1 cellular context compared by ENCODE assay signal in the genomic region with DNA sequence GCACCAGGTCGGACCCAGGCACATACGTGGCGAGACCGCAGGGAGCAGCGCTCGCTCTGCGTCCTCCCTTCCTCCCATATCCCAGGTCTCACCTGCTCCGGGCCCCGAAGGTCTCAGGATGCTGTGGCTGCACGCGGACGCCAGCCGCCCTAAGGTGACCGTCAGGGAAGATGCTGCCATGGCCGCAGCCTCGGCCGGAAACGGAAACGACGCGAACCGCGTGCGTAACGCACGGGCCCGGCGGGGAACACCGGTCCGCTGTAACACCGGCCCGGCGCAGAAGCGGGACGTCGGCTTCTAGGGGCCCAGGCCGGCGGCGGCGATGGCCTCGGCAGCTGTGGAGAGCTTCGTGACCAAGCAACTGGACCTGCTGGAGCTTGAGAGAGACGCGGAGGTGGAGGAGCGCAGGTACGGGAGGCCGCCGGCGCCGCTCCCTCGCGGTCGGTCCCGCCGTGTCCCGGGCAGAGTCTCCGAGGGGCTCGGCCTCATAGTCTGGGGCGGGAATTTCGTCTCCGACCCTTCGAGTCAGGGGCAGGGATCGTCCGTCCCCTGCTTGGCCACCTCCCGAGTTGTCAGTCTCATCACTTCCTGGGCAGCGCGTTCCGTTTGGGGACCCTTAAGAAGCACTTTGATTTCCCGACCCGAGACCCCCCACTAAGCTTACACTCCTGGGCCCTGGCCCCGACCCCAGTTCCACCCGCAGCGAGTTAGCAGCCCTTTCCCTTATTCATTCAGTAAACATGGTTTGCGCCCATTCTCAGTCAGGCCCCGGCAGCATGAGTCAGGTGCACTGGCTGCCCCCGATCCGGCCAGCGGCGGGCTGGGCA.
TF ChIP-seq lines count a peak whose summit lies in the region.

A gene (plus strand): TSS at position 261 of the 827 bp plus-strand sequence. CDS start 62 bp downstream, at position 323.
A gene (minus strand): TSS at position 202 of the 827 bp plus-strand sequence. CDS start 22 bp downstream, at position 180.

TF ChIP-seq in K562, 482 proteins besides CTCF, POLR2A, EP300 and RAD21 (continued from another document and continues in another):
- TF ChIP-seq, protein P1, sequence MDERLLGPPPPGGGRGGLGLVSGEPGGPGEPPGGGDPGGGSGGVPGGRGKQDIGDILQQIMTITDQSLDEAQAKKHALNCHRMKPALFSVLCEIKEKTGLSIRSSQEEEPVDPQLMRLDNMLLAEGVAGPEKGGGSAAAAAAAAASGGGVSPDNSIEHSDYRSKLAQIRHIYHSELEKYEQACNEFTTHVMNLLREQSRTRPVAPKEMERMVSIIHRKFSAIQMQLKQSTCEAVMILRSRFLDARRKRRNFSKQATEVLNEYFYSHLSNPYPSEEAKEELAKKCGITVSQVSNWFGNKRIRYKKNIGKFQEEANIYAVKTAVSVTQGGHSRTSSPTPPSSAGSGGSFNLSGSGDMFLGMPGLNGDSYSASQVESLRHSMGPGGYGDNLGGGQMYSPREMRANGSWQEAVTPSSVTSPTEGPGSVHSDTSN (CRISPR knock-in tag; IDR thresholded peaks at IDR 0.05; ENCODE audit: low read depth), result no peak
- TF ChIP-seq, protein P1 (tag; conservative IDR thresholded peaks at IDR 0.05; ENCODE audit: low read depth), result no peak
- TF ChIP-seq IFI16 (CRISPR knock-in tag; IDR thresholded peaks at IDR 0.05) (0 out of 2 replicates have a peak, but pooled peaks have one; percentile 13), FUS (optimal IDR thresholded peaks at IDR 0.05; ENCODE audit: low read depth, low read length) (peak; percentile 62), ZEB2 (IDR thresholded peaks at IDR 0.05) (peak; percentile 98), MCM3 (IDR thresholded peaks at IDR 0.05) (no peak), NR2F6 (CRISPR knock-in tag; IDR thresholded peaks at IDR 0.05) (0 out of 2 replicates have a peak, but pooled peaks have one; percentile 68), ZNF239 (CRISPR knock-in tag; IDR thresholded peaks at IDR 0.05) (peak; percentile 54; the same call in 1 of the 2 replicates), GTF2E2 (tag; IDR thresholded peaks at IDR 0.05) (peak; percentile 93), OTX1 (CRISPR knock-in tag; IDR thresholded peaks at IDR 0.05) (peak; percentile 69; the same call in 1 of the 2 replicates), ELF2 (CRISPR knock-in tag; IDR thresholded peaks at IDR 0.05) (peak; percentile 71; the same call in 1 of the 2 replicates), SMC3 (conservative IDR thresholded peaks at IDR 0.05; ENCODE audit: insufficient read depth, low read depth, low read length) (0 out of 2 replicates have a peak, but pooled peaks have one; percentile 27), ARNT (IDR thresholded peaks at IDR 0.05) (no peak), POLR3A (IDR thresholded peaks at IDR 0.05; ENCODE audit: borderline replicate concordance, extremely low read depth, insufficient read depth, insufficient read length) (no peak), ZNF431 (CRISPR knock-in tag; IDR thresholded peaks at IDR 0.05) (0 out of 2 replicates have a peak, but pooled peaks have one; percentile 21), SMAD3 (CRISPR knock-in tag; conservative IDR thresholded peaks at IDR 0.05) (peak; percentile 87), KAT7 (CRISPR knock-in tag; IDR thresholded peaks at IDR 0.05; ENCODE audit: borderline replicate concordance) (peak; percentile 92; the same call in 1 of the 2 replicates), ZNF75A (CRISPR knock-in tag; IDR thresholded peaks at IDR 0.05) (0 out of 2 replicates have a peak, but pooled peaks have one; percentile 31), RBBP5 (IDR thresholded peaks at IDR 0.05; ENCODE audit: borderline replicate concordance, insufficient read depth, low read length, poor library complexity, severe bottlenecking) (peak; percentile 99), EP400 (IDR thresholded peaks at IDR 0.05) (peak; percentile 97), SMAD4 (CRISPR knock-in tag; conservative IDR thresholded peaks at IDR 0.05) (peak; percentile 84), NFIC (IDR thresholded peaks at IDR 0.05) (peak; percentile 75), FOXM1 (IDR thresholded peaks at IDR 0.05; ENCODE audit: low read depth) (no peak), FOXM1 (CRISPR knock-in tag; IDR thresholded peaks at IDR 0.05; ENCODE audit: low read depth) (peak; percentile 96), NONO (IDR thresholded peaks at IDR 0.05; ENCODE audit: low read depth in 2 of 2, low read length in 1 of 2) (peak; percentile 51 to 87; a peak in 3 of 4 replicates), WHSC1 (IDR thresholded peaks at IDR 0.05; ENCODE audit: low read length) (no peak), POLR2B (IDR thresholded peaks at IDR 0.05; ENCODE audit: low read depth, partially characterized antibody) (peak; percentile 91)
- TF ChIP-seq, protein P2, sequence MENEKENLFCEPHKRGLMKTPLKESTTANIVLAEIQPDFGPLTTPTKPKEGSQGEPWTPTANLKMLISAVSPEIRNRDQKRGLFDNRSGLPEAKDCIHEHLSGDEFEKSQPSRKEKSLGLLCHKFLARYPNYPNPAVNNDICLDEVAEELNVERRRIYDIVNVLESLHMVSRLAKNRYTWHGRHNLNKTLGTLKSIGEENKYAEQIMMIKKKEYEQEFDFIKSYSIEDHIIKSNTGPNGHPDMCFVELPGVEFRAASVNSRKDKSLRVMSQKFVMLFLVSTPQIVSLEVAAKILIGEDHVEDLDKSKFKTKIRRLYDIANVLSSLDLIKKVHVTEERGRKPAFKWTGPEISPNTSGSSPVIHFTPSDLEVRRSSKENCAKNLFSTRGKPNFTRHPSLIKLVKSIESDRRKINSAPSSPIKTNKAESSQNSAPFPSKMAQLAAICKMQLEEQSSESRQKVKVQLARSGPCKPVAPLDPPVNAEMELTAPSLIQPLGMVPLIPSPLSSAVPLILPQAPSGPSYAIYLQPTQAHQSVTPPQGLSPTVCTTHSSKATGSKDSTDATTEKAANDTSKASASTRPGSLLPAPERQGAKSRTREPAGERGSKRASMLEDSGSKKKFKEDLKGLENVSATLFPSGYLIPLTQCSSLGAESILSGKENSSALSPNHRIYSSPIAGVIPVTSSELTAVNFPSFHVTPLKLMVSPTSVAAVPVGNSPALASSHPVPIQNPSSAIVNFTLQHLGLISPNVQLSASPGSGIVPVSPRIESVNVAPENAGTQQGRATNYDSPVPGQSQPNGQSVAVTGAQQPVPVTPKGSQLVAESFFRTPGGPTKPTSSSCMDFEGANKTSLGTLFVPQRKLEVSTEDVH (IDR thresholded peaks at IDR 0.05; ENCODE audit: low read depth, partially characterized antibody), result peak; percentile 91
- TF ChIP-seq, protein P3, sequence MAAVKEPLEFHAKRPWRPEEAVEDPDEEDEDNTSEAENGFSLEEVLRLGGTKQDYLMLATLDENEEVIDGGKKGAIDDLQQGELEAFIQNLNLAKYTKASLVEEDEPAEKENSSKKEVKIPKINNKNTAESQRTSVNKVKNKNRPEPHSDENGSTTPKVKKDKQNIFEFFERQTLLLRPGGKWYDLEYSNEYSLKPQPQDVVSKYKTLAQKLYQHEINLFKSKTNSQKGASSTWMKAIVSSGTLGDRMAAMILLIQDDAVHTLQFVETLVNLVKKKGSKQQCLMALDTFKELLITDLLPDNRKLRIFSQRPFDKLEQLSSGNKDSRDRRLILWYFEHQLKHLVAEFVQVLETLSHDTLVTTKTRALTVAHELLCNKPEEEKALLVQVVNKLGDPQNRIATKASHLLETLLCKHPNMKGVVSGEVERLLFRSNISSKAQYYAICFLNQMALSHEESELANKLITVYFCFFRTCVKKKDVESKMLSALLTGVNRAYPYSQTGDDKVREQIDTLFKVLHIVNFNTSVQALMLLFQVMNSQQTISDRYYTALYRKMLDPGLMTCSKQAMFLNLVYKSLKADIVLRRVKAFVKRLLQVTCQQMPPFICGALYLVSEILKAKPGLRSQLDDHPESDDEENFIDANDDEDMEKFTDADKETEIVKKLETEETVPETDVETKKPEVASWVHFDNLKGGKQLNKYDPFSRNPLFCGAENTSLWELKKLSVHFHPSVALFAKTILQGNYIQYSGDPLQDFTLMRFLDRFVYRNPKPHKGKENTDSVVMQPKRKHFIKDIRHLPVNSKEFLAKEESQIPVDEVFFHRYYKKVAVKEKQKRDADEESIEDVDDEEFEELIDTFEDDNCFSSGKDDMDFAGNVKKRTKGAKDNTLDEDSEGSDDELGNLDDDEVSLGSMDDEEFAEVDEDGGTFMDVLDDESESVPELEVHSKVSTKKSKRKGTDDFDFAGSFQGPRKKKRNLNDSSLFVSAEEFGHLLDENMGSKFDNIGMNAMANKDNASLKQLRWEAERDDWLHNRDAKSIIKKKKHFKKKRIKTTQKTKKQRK (IDR thresholded peaks at IDR 0.05; ENCODE audit: borderline replicate concordance, low read depth, low read length), result no peak
- TF ChIP-seq, protein P4, sequence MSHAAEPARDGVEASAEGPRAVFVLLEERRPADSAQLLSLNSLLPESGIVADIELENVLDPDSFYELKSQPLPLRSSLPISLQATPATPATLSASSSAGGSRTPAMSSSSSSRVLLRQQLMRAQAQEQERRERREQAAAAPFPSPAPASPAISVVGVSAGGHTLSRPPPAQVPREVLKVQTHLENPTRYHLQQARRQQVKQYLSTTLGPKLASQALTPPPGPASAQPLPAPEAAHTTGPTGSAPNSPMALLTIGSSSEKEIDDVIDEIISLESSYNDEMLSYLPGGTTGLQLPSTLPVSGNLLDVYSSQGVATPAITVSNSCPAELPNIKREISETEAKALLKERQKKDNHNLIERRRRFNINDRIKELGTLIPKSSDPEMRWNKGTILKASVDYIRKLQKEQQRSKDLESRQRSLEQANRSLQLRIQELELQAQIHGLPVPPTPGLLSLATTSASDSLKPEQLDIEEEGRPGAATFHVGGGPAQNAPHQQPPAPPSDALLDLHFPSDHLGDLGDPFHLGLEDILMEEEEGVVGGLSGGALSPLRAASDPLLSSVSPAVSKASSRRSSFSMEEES (CRISPR knock-in tag; IDR thresholded peaks at IDR 0.05), result peak; percentile 20; the same call in 1 of the 2 replicates
- TF ChIP-seq, protein P5, sequence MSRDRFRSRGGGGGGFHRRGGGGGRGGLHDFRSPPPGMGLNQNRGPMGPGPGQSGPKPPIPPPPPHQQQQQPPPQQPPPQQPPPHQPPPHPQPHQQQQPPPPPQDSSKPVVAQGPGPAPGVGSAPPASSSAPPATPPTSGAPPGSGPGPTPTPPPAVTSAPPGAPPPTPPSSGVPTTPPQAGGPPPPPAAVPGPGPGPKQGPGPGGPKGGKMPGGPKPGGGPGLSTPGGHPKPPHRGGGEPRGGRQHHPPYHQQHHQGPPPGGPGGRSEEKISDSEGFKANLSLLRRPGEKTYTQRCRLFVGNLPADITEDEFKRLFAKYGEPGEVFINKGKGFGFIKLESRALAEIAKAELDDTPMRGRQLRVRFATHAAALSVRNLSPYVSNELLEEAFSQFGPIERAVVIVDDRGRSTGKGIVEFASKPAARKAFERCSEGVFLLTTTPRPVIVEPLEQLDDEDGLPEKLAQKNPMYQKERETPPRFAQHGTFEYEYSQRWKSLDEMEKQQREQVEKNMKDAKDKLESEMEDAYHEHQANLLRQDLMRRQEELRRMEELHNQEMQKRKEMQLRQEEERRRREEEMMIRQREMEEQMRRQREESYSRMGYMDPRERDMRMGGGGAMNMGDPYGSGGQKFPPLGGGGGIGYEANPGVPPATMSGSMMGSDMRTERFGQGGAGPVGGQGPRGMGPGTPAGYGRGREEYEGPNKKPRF (IDR thresholded peaks at IDR 0.05; ENCODE audit: low read depth, low read length), result no peak
- TF ChIP-seq, protein P6, sequence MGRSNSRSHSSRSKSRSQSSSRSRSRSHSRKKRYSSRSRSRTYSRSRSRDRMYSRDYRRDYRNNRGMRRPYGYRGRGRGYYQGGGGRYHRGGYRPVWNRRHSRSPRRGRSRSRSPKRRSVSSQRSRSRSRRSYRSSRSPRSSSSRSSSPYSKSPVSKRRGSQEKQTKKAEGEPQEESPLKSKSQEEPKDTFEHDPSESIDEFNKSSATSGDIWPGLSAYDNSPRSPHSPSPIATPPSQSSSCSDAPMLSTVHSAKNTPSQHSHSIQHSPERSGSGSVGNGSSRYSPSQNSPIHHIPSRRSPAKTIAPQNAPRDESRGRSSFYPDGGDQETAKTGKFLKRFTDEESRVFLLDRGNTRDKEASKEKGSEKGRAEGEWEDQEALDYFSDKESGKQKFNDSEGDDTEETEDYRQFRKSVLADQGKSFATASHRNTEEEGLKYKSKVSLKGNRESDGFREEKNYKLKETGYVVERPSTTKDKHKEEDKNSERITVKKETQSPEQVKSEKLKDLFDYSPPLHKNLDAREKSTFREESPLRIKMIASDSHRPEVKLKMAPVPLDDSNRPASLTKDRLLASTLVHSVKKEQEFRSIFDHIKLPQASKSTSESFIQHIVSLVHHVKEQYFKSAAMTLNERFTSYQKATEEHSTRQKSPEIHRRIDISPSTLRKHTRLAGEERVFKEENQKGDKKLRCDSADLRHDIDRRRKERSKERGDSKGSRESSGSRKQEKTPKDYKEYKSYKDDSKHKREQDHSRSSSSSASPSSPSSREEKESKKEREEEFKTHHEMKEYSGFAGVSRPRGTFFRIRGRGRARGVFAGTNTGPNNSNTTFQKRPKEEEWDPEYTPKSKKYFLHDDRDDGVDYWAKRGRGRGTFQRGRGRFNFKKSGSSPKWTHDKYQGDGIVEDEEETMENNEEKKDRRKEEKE (IDR thresholded peaks at IDR 0.05; ENCODE audit: borderline replicate concordance in 1 of 2, control insufficient read depth in 1 of 2, low read depth in 2 of 2, low read length in 1 of 2), result peak in 1 of 2 experiments; percentile 95; a peak in 2 of 4 replicates
- TF ChIP-seq, protein P7, sequence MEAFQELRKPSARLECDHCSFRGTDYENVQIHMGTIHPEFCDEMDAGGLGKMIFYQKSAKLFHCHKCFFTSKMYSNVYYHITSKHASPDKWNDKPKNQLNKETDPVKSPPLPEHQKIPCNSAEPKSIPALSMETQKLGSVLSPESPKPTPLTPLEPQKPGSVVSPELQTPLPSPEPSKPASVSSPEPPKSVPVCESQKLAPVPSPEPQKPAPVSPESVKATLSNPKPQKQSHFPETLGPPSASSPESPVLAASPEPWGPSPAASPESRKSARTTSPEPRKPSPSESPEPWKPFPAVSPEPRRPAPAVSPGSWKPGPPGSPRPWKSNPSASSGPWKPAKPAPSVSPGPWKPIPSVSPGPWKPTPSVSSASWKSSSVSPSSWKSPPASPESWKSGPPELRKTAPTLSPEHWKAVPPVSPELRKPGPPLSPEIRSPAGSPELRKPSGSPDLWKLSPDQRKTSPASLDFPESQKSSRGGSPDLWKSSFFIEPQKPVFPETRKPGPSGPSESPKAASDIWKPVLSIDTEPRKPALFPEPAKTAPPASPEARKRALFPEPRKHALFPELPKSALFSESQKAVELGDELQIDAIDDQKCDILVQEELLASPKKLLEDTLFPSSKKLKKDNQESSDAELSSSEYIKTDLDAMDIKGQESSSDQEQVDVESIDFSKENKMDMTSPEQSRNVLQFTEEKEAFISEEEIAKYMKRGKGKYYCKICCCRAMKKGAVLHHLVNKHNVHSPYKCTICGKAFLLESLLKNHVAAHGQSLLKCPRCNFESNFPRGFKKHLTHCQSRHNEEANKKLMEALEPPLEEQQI (IDR thresholded peaks at IDR 0.05), result peak; percentile 61; the same call in 1 of the 2 replicates
- TF ChIP-seq, protein P8, sequence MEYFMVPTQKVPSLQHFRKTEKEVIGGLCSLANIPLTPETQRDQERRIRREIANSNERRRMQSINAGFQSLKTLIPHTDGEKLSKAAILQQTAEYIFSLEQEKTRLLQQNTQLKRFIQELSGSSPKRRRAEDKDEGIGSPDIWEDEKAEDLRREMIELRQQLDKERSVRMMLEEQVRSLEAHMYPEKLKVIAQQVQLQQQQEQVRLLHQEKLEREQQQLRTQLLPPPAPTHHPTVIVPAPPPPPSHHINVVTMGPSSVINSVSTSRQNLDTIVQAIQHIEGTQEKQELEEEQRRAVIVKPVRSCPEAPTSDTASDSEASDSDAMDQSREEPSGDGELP (CRISPR knock-in tag; IDR thresholded peaks at IDR 0.05; ENCODE audit: borderline replicate concordance), result peak; percentile 91
